In genomic region chr5:69374911-69375446, GRCh38 we compare ENCODE assay signal across 14 cellular contexts. TPM values are rescaled to one million over a fixed set of nuclear protein-coding genes. Genes with fewer than 3 reads are reported as not detected.
A peak's percentile ranks its signal among the peaks of the same experiment; 100 is the strongest.
DNase-seq lines count a peak whose midpoint lies in the region; ATAC-seq and TF ChIP-seq lines count a peak whose summit lies in the region.
"Had no signal": no experiment of that assay in that cellular context is flagged by ENCODE, and none has a peak within 500 bp of the region (broad histone marks: within the 10 kb centered on the region; RNA-seq: fewer than 3 reads in every experiment).

No MANE protein-coding gene starts in this region.

- H3K9me3 ChIP-seq in SU-DHL-6 (ENCODE audit: insufficient read depth, low read length), result no peaks in the 10 kb centered on the region
- H3K9me3 ChIP-seq in adrenal gland (replicated peaks in 1 of 3), result no peaks in the 10 kb centered on the region
- no peaks in the 10 kb centered on the region for H3K9me3 ChIP-seq in vagina
- H3K9me3 ChIP-seq: colonic mucosa had no signal

- TF ChIP-seq POLR2A in adrenal gland (IDR thresholded peaks at IDR 0.05), result no peak
- no peak for TF ChIP-seq POLR2A in vagina (IDR thresholded peaks at IDR 0.05)

- TF ChIP-seq CTCF in SU-DHL-6 (IDR thresholded peaks at IDR 0.05; ENCODE audit: insufficient read depth, low read length, poor library complexity, severe bottlenecking), result no peak
- TF ChIP-seq CTCF in mesothelial cell of epicardium (IDR thresholded peaks at IDR 0.05; ENCODE audit: unreplicated experiment), result no peak
- no peak for TF ChIP-seq CTCF in adrenal gland (IDR thresholded peaks at IDR 0.05)
- no peak for TF ChIP-seq CTCF in vagina (IDR thresholded peaks at IDR 0.05)

- no peaks in the 10 kb centered on the region for H3K27me3 ChIP-seq in SU-DHL-6 (ENCODE audit: low read length)
- no peaks in the 10 kb centered on the region for H3K27me3 ChIP-seq in adrenal gland
- H3K27me3 ChIP-seq in vagina, result no peaks in the 10 kb centered on the region
- H3K27me3 ChIP-seq: colonic mucosa had no signal

- no peak overlapping the region for H3K4me3 Mint-ChIP-seq in mesothelial cell of epicardium

- peak overlapping the region; percentile 93 for H3K4me2 ChIP-seq in SU-DHL-6 (ENCODE audit: low read depth, low read length, poor library complexity, severe bottlenecking)

- peaks cover 8% of the 10 kb centered on the region for H3K36me3 ChIP-seq in SU-DHL-6 (ENCODE audit: low read length)
- peaks cover 0 to 43% of the 10 kb centered on the region in 2 donors for H3K36me3 ChIP-seq in adrenal gland (replicated peaks in 1 of 2)
- H3K36me3 ChIP-seq in vagina, result peaks cover 0 to 14% of the 10 kb centered on the region in 2 donors

- intact Hi-C loops in adrenal gland (cut with DNase I), result no loop called here
- intact Hi-C loops in vagina (cut with DNase I), result no loop called here

- 91 to 96% (median 94%) methylated on average over 4 of the region's 4 CpGs for WGBS in adrenal gland, 4 donors

- H3K27ac Mint-ChIP-seq in mesothelial cell of epicardium, result no peak overlapping the region

- H3K4me3 ChIP-seq in SU-DHL-6 (ENCODE audit: insufficient read depth, low read length, poor library complexity, severe bottlenecking) (peak overlapping the region; percentile 41), adrenal gland (no peak overlapping the region), vagina (no peak overlapping the region)
- H3K4me3 ChIP-seq: colonic mucosa had no signal

- peak; percentile 55 for ATAC-seq in GM18519 (IDR thresholded peaks at IDR 0.05; ENCODE audit: low FRiP score, unreplicated experiment)
- ATAC-seq in GM21367 (IDR thresholded peaks at IDR 0.05; ENCODE audit: unreplicated experiment), result peak; percentile 66
- peak; percentile 69 for ATAC-seq in HG03045 (IDR thresholded peaks at IDR 0.05; ENCODE audit: unreplicated experiment)
- ATAC-seq: stimulated activated naive CD8-positive, alpha-beta T cell treated with anti-CD3 and anti-CD28 coated beads, Interleukin-15, Interleukin-2, amounts not matched to agents 100 U/mL and 50 U/mL, for 24 hours had no signal

- H3K4me1 ChIP-seq in adrenal gland (replicated peaks in 1 of 2), result peaks cover 6 to 24% of the 10 kb centered on the region in 2 donors
- peaks cover 18% of the 10 kb centered on the region for H3K4me1 ChIP-seq in vagina

- H3F3A ChIP-seq in SU-DHL-6 (ENCODE audit: insufficient read depth), result peaks cover 40% of the 10 kb centered on the region

- H3K9me2 ChIP-seq in SU-DHL-6 (replicated peaks; ENCODE audit: insufficient read depth, low read length), result no peaks in the 10 kb centered on the region

- peaks cover 7% of the 10 kb centered on the region for H3K36me3 Mint-ChIP-seq in mesothelial cell of epicardium

- H2AFZ ChIP-seq in SU-DHL-6 (ENCODE audit: low read depth, low read length, severe bottlenecking), result no peak overlapping the region

- H3K27me3 Mint-ChIP-seq in mesothelial cell of epicardium (ENCODE audit: low read depth), result no peaks in the 10 kb centered on the region

- H3K27ac ChIP-seq in SU-DHL-6 (ENCODE audit: low read depth, low read length) (peak overlapping the region; percentile 93), adrenal gland (no peak overlapping the region), vagina (no peak overlapping the region)
- H3K27ac ChIP-seq: colonic mucosa had no signal

- H4K20me1 ChIP-seq in SU-DHL-6 (ENCODE audit: low read depth, low read length), result no peaks in the 10 kb centered on the region

- peaks cover 8% of the 10 kb centered on the region for H3K4me1 Mint-ChIP-seq in mesothelial cell of epicardium

- H3K9ac ChIP-seq in SU-DHL-6 (ENCODE audit: low read length), result peak overlapping the region; percentile 56

- H3K9me3 Mint-ChIP-seq in mesothelial cell of epicardium, result no peaks in the 10 kb centered on the region

- H3K79me2 ChIP-seq in SU-DHL-6 (ENCODE audit: insufficient read depth, low read length), result peaks cover 63% of the 10 kb centered on the region

- no peak for DNase-seq in NCI-H2227 treated with DMSO at 0.1 percent for 48 hours (lab: John Stamatoyannopoulos, UW)
- DNase-seq in mesothelial cell of epicardium (ENCODE audit: low spot score in 2 of 2, unreplicated experiment in 2 of 2), result no peak
- DNase-seq in adrenal gland, result no peak
- DNase-seq in vagina (ENCODE audit: extremely low spot score in 2 of 2), result no peak
- DNase-seq: activated naive CD4-positive, alpha-beta T cell; Calu3; colonic mucosa; MV-4-11; OCI-M1; stimulated activated naive CD8-positive, alpha-beta T cell treated with anti-CD3 and anti-CD28 coated beads, Interleukin-15, Interleukin-2, amounts not matched to agents 100 U/mL and 50 U/mL, for 24 hours had no signal

RNA-seq across cellular contexts. Expression of gene RAD17, which starts 5.4 kb away (rescaled TPM):
- total RNA-seq in mesothelial cell of epicardium, result 31.6 to 33.4 TPM (median 33.2 TPM) in 3 replicates
- 10 to 100 TPM; 16.7 to 25.2 (median 20.6) TPM for total RNA-seq in adrenal gland
- polyA plus RNA-seq in adrenal gland, result 10 to 100 TPM; 10.4 to 33.6 (median 16.6) TPM
- 17.2 TPM for total RNA-seq in vagina

RNA-seq across cellular contexts. Expression of gene AK6, which starts 5.7 kb away (rescaled TPM):
- total RNA-seq in mesothelial cell of epicardium (28.0 to 31.3 TPM (median 28.3 TPM) in 3 replicates), adrenal gland (10 to 100 TPM in 7 of 8 donors, 1 to 10 TPM in 1; 9.6 to 73.9 (median 32.3) TPM), vagina (17.4 TPM)
- polyA plus RNA-seq in adrenal gland, result 100 to 1,000 TPM in 1 of 3 donors, 10 to 100 TPM in 2; 63.5 to 190 (median 66.1) TPM

RNA-seq across cellular contexts. Expression of gene TAF9, which starts 5.7 kb away (rescaled TPM):
- total RNA-seq in mesothelial cell of epicardium, result 47.1 to 50.4 TPM (median 49.0 TPM) in 3 replicates
- 10 to 100 TPM; 32.1 to 66.2 (median 52.1) TPM for total RNA-seq in adrenal gland
- polyA plus RNA-seq in adrenal gland, result 100 to 1,000 TPM in 1 of 3 donors, 10 to 100 TPM in 2; 55.1 to 152 (median 59.5) TPM
- total RNA-seq in vagina, result 35.8 TPM

RNA-seq across cellular contexts. Expression of gene MARVELD2, which starts 39.9 kb away (rescaled TPM):
- 18.8 to 20.0 TPM (median 19.6 TPM) in 3 replicates for total RNA-seq in mesothelial cell of epicardium
- total RNA-seq in adrenal gland, result 1 to 10 TPM in 3 of 8 donors, under 1 TPM in 5; 0.27 to 1.6 (median 0.89) TPM
- polyA plus RNA-seq in adrenal gland, result under 1 TPM; 0.16 to 0.46 (median 0.17) TPM
- total RNA-seq in vagina, result 6.4 TPM

RNA-seq across cellular contexts. Expression of gene CCDC125, which starts 42.4 kb away (rescaled TPM):
- total RNA-seq in mesothelial cell of epicardium (9.0 to 9.7 TPM (median 9.1 TPM) in 3 replicates), adrenal gland (10 to 100 TPM in 4 of 8 donors, 1 to 10 TPM in 4; 6.1 to 13.3 (median 9.6) TPM), vagina (2.9 TPM)
- 1 to 10 TPM; 2.7 to 8.8 (median 4.7) TPM for polyA plus RNA-seq in adrenal gland
